In genomic region chrX:70456256-70456655, GRCh38 we compare ENCODE assay signal across 9 cellular contexts. TPM values are rescaled to one million over a fixed set of nuclear protein-coding genes. Genes with fewer than 3 reads are reported as not detected.
DNase-seq lines count a peak whose midpoint lies in the region; ATAC-seq and TF ChIP-seq lines count a peak whose summit lies in the region.
"Had no signal": no experiment of that assay in that cellular context is flagged by ENCODE, and none has a peak within 500 bp of the region (broad histone marks: within the 10 kb centered on the region; RNA-seq: fewer than 3 reads in every experiment).

No MANE protein-coding gene starts in this region.

- H3K9me3 Mint-ChIP-seq in brain (peaks cover 0 to 11% (median 2%) of the 10 kb centered on the region in 5 experiments), nephron progenitor cell (peaks cover 61% of the 10 kb centered on the region)

- H3K27me3 Mint-ChIP-seq in brain (peaks cover 8% of the 10 kb centered on the region), nephron progenitor cell (ENCODE audit: low read depth, poor library complexity) (peaks cover 4% of the 10 kb centered on the region)

- H3K4me3 Mint-ChIP-seq in brain (peak overlapping the region; percentile 80 to 93 (median 86)), nephron progenitor cell (peak overlapping the region; percentile 95)

- DNase-seq in GM12864 (ENCODE audit: low read depth) (no peak), nephron progenitor cell (no peak), HuH-7 (ENCODE audit: low spot score) (no peak)
- no peak for DNase-seq in stimulated activated CD4-positive, alpha-beta T cell treated with anti-CD3 and anti-CD28 coated beads, Interleukin-4, amount 100 ng/mL, for 4 hours
- DNase-seq: stimulated activated CD4-positive, alpha-beta T cell treated with anti-CD3 and anti-CD28 coated beads, Interleukin-2, amount 100 ng/mL, for 48 hours had no signal

- H3K27ac Mint-ChIP-seq in brain (peak overlapping the region; percentile 50 to 95 (median 92)), nephron progenitor cell (peak overlapping the region; percentile 8)

- H3K4me1 Mint-ChIP-seq in brain (peaks cover 42% of the 10 kb centered on the region), nephron progenitor cell (peaks cover 44% of the 10 kb centered on the region)

- H3K4me3 ChIP-seq in GM12864 (ENCODE audit: low read depth, low read length): peak overlapping the region; percentile 57; the same call in 1 of the 2 replicates

- TF ChIP-seq CTCF in GM12864 (IDR thresholded peaks at IDR 0.05; ENCODE audit: low read depth, low read length, missing control alignments): no peak
- TF ChIP-seq CTCF in brain (conservative IDR thresholded peaks at IDR 0.05): no peak
- no peak for TF ChIP-seq CTCF in nephron progenitor cell (IDR thresholded peaks at IDR 0.05)

- ATAC-seq in HG03432 (IDR thresholded peaks at IDR 0.05; ENCODE audit: unreplicated experiment): peak; percentile 26
- no peak for ATAC-seq in GM18909 (IDR thresholded peaks at IDR 0.05; ENCODE audit: poor library complexity, unreplicated experiment)
- ATAC-seq in GM19328 (IDR thresholded peaks at IDR 0.05; ENCODE audit: unreplicated experiment): no peak

- H3K36me3 Mint-ChIP-seq in brain (peaks cover 31% of the 10 kb centered on the region), nephron progenitor cell (ENCODE audit: low read depth) (peaks cover 40% of the 10 kb centered on the region)

RNA-seq across cellular contexts. Expression of gene DLG3, which starts 11.6 kb away (rescaled TPM):
- polyA plus RNA-seq in brain (ENCODE audit: insufficient read depth, low read depth, low replicate concordance): 37.9 TPM

RNA-seq across cellular contexts. Expression of gene GDPD2, which starts 33.1 kb away (rescaled TPM):
- 2.1 TPM for polyA plus RNA-seq in brain (ENCODE audit: insufficient read depth, low read depth, low replicate concordance)
